2 cellular contexts compared by ENCODE assay signal in the genomic region with DNA sequence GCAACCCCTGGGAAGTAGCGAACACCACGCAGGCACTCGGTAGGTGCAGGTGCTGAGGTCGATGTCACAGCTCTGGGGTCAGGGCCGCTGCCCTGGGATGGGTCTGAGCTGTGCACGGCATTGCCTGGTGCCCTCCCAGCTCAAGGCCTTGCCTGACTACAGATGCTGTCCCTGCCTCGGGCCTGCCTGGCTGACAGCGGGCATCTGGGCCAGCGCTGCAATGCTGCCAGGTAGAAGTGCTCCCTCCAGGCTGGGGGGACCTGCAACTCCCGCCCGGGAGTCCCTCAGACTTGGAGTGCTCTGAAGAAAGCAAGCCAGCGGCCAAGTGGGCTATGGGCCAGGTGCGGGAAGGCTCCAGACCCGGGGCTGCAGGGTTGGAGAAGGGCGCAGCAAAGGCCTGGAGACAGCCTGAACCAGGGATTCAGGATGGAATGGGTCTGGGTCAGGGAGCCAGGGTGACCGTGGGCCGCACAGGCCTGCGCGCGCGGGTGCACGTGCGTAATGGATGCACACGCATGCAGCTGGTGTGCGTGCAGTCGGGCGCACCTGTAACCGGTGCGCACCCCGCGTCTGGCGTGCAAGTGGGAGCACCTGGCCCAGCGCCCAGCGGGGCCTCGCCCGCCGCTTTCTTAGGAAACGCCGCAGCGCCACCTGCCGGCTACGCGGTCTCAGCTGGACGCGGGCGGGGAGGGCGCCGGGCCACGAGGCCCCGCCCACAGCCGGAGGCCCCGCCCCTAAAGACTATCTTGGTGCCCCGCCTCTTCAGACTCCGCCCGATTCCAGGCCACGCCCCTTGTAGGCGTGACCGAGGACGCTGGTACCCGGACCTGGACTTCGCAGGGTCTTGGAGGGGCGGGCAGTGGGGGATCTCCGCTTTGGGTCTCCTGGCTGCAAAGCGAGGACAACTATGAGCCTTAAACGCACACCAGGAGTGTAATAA.
TF ChIP-seq lines count a peak whose summit lies in the region.

No MANE protein-coding gene starts in this region.

TF ChIP-seq in Ishikawa, 13 proteins besides CTCF, POLR2A, EP300 and RAD21 (continued from another document):
- TF ChIP-seq NFIC (IDR thresholded peaks at IDR 0.05) (peak; percentile 92), EGR1 (IDR thresholded peaks at IDR 0.05) (no peak), ZBTB7A (IDR thresholded peaks at IDR 0.05; ENCODE audit: low read depth) (0 out of 2 replicates have a peak, but pooled peaks have one; percentile 24), TCF12 (IDR thresholded peaks at IDR 0.05; ENCODE audit: low read depth) (peak; percentile 48; the same call in 1 of the 2 replicates), TAF1 (IDR thresholded peaks at IDR 0.05; ENCODE audit: low read depth) (no peak), YY1 (IDR thresholded peaks at IDR 0.05; ENCODE audit: low read depth) (no peak), CREB1 (IDR thresholded peaks at IDR 0.05; ENCODE audit: low read depth) (no peak)
- TF ChIP-seq, protein P1, sequence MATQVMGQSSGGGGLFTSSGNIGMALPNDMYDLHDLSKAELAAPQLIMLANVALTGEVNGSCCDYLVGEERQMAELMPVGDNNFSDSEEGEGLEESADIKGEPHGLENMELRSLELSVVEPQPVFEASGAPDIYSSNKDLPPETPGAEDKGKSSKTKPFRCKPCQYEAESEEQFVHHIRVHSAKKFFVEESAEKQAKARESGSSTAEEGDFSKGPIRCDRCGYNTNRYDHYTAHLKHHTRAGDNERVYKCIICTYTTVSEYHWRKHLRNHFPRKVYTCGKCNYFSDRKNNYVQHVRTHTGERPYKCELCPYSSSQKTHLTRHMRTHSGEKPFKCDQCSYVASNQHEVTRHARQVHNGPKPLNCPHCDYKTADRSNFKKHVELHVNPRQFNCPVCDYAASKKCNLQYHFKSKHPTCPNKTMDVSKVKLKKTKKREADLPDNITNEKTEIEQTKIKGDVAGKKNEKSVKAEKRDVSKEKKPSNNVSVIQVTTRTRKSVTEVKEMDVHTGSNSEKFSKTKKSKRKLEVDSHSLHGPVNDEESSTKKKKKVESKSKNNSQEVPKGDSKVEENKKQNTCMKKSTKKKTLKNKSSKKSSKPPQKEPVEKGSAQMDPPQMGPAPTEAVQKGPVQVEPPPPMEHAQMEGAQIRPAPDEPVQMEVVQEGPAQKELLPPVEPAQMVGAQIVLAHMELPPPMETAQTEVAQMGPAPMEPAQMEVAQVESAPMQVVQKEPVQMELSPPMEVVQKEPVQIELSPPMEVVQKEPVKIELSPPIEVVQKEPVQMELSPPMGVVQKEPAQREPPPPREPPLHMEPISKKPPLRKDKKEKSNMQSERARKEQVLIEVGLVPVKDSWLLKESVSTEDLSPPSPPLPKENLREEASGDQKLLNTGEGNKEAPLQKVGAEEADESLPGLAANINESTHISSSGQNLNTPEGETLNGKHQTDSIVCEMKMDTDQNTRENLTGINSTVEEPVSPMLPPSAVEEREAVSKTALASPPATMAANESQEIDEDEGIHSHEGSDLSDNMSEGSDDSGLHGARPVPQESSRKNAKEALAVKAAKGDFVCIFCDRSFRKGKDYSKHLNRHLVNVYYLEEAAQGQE (IDR thresholded peaks at IDR 0.05; ENCODE audit: low read depth), result no peak
- TF ChIP-seq, protein P2, sequence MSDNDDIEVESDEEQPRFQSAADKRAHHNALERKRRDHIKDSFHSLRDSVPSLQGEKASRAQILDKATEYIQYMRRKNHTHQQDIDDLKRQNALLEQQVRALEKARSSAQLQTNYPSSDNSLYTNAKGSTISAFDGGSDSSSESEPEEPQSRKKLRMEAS (IDR thresholded peaks at IDR 0.05), result peak; percentile 55; the same call in 1 of the 2 replicates

TF ChIP-seq in endothelial cell of umbilical vein, 7 proteins besides CTCF, POLR2A, EP300 and RAD21 (continued from another document):
- TF ChIP-seq POLR2AphosphoS5 (IDR thresholded peaks at IDR 0.05; ENCODE audit: insufficient read depth, low read depth, low read length), result peak; percentile 58
- TF ChIP-seq, protein P2 (IDR thresholded peaks at IDR 0.05; ENCODE audit: insufficient read depth, insufficient read length), result no peak
